ENCODE assay signal across 8 cellular contexts in genomic region chr17:29929544-29930398, GRCh38. TPM values are rescaled to one million over a fixed set of nuclear protein-coding genes. Genes with fewer than 3 reads are reported as not detected.
DNase-seq lines count a peak whose midpoint lies in the region; ATAC-seq, FAIRE-seq and TF ChIP-seq lines count a peak whose summit lies in the region.

Gene SSH2 (minus strand): TSS chr17:29930228. CDS start chr17:29930000, 228 bp downstream.

- TF ChIP-seq EP300 in HepG2 (IDR thresholded peaks at IDR 0.05; ENCODE audit: low read depth in 2 of 2, low read length in 2 of 2) (no peak), HepG2 (CRISPR knock-in tag; IDR thresholded peaks at IDR 0.05; ENCODE audit: borderline replicate concordance) (no peak)

- TF ChIP-seq RAD21 in HepG2 (CRISPR knock-in tag; IDR thresholded peaks at IDR 0.05) = no peak

- H3K27me3 ChIP-seq in HepG2 (ENCODE audit: control insufficient read depth in 1 of 2, insufficient read depth in 2 of 2, low read length in 2 of 2) = no peaks in the 10 kb centered on the region; a peak in 1 of 5 replicates

- peak; percentile 33; the same call in 1 of the 2 replicates for TF ChIP-seq CTCF in HepG2 (CRISPR knock-in tag; IDR thresholded peaks at IDR 0.05)

- H3K79me2 ChIP-seq in HepG2 (ENCODE audit: insufficient read depth, low read length) = peaks cover 35% of the 10 kb centered on the region

- WGBS in HepG2 (ENCODE audit: low lambda C conversion rate) = 2% methylated on average over 14 of the region's 71 CpGs

- in situ Hi-C loops in HepG2 (cut with HindIII; ENCODE audit: extremely low pct_ligation_motif_present, low pct_unique_long_range_greater_than_20kb) = loop anchor here (5.0 to 10.0 kb wide), 2 partner anchors 122 to 295 kb away; no protein-coding TSS in a partner anchor

- peaks cover 48% of the 10 kb centered on the region for H3K4me1 ChIP-seq in HepG2 (ENCODE audit: insufficient read depth, low read length)

- peak within 1 kb of the TSS; percentile 90 for H3K4me2 ChIP-seq in HepG2 (ENCODE audit: low read depth, low read length)

- H4K20me1 ChIP-seq in HepG2 (ENCODE audit: insufficient read depth, low read length) = no peaks in the 10 kb centered on the region; the same call in 1 of the 2 replicates

- intact Hi-C loops in HepG2 (cut with micrococcal nuclease; ENCODE audit: unreplicated experiment) = loop anchor here (5.0 to 10.0 kb wide), 2 partner anchors 37 to 165 kb away; no protein-coding TSS in a partner anchor

- peak; percentile 91 for DNase-seq in Ammon's horn (ENCODE audit: low spot score)
- DNase-seq in GM19240 (ENCODE audit: insufficient read length, low spot score) = peak; percentile 29
- DNase-seq in NCI-H748 (lab: John Stamatoyannopoulos, UW; ENCODE audit: unreplicated experiment) = peak; percentile 97
- peak; percentile 87 for DNase-seq in activated CD4-positive, alpha-beta T cell treated with anti-CD3 and anti-CD28 coated beads, Interleukin-2, amount 50 U/mL, for 1 hour
- peak; percentile 62 for DNase-seq in dedifferentiated amniotic fluid mesenchymal stem cell (ENCODE audit: extremely low spot score)
- DNase-seq in HepG2 (ENCODE audit: low spot score) = peak; percentile 78
- DNase-seq in stimulated activated CD4-positive, alpha-beta T cell treated with anti-CD3 and anti-CD28 coated beads, Interleukin-4, amount 100 ng/mL, for 1 hour = peak; percentile 90

- H3K9ac ChIP-seq in HepG2 (ENCODE audit: insufficient read depth, low read depth, low read length) = peak within 1 kb of the TSS; percentile 76

- POLR2A ChIA-PET in HepG2 (lab: Yijun Ruan, JAX) = interaction anchor here (0.9 to 1.2 kb wide), 2 partner anchors 13 to 122 kb away, joined by 3 to 5 read pairs; no protein-coding TSS in a partner anchor

- peak within 1 kb of the TSS; percentile 81 to 98 (median 86) for H3K4me3 ChIP-seq in HepG2 (replicated peaks in 1 of 3; ENCODE audit: insufficient read depth in 1 of 3, low read depth in 2 of 3, low read length in 3 of 3)

- H3K36me3 ChIP-seq in HepG2 (replicated peaks in 1 of 2; ENCODE audit: control insufficient read depth in 1 of 2, insufficient read depth in 2 of 2, low read length in 2 of 2) = no peaks in the 10 kb centered on the region

- H2AFZ ChIP-seq in HepG2 (ENCODE audit: low read length) = peak within 1 kb of the TSS; percentile 94

- ATAC-seq in HG03520 (IDR thresholded peaks at IDR 0.05; ENCODE audit: unreplicated experiment) (peak; percentile 55), HepG2 (peak; percentile 77)

- BruUV-seq in HepG2 (replicated peaks; lab: Mats Ljungman, UMichigan) = no TSS peak

- H3K9me3 ChIP-seq in HepG2 (ENCODE audit: low read length) = no peaks in the 10 kb centered on the region

- H3K27ac ChIP-seq in HepG2 (ENCODE audit: extremely low read length, insufficient read depth, low read length) = peak within 1 kb of the TSS; percentile 76

- TF ChIP-seq POLR2A in HepG2 (IDR thresholded peaks at IDR 0.05; ENCODE audit: insufficient read depth in 1 of 2, low read depth in 2 of 2, low read length in 2 of 2) = peak in 1 of 2 experiments; percentile 78; a peak in 2 of 4 replicates

- FAIRE-seq in HepG2 (lab: Jason Lieb, UNC) = no peak

- CTCF ChIA-PET in HepG2 (lab: Yijun Ruan, JAX; ENCODE audit: low intra/inter-chr PET ratio, low total read pairs) = interaction anchor here (2.5 kb wide), 1 partner anchor 123 kb away, joined by 31 read pairs; no protein-coding TSS in a partner anchor

TF ChIP-seq in HepG2, 621 proteins besides CTCF, POLR2A, EP300 and RAD21 (continues in another document):
- TF ChIP-seq ATM (IDR thresholded peaks at IDR 0.05; ENCODE audit: borderline replicate concordance) = no peak
- TF ChIP-seq ZNF512 (CRISPR knock-in tag; IDR thresholded peaks at IDR 0.05) = no peak
- TF ChIP-seq ZNF543 (CRISPR knock-in tag; IDR thresholded peaks at IDR 0.05) = no peak
- no peak for TF ChIP-seq NFE2L2 (IDR thresholded peaks at IDR 0.05; ENCODE audit: low read length)
- TF ChIP-seq MAX (IDR thresholded peaks at IDR 0.05) = peak; percentile 80
- 0 out of 2 replicates have a peak, but pooled peaks have one; percentile 42 for TF ChIP-seq ZNF614 (CRISPR knock-in tag; IDR thresholded peaks at IDR 0.05; ENCODE audit: borderline replicate concordance)
- no peak for TF ChIP-seq ZHX2 (IDR thresholded peaks at IDR 0.05; ENCODE audit: low read depth)
- TF ChIP-seq ZHX2 (CRISPR knock-in tag; IDR thresholded peaks at IDR 0.05; ENCODE audit: borderline replicate concordance) = 0 out of 2 replicates have a peak, but pooled peaks have one; percentile 47
- TF ChIP-seq ZNF263 (CRISPR knock-in tag; IDR thresholded peaks at IDR 0.05) = no peak

RNA-seq across cellular contexts. Expression of gene SSH2, which starts in this region (rescaled TPM):
- 6.0 and 8.7 TPM in 2 replicates for total RNA-seq in HepG2 (2016; rRNA removed; fragmentation: Illumina TruSeq; extraction: Trizol)
- 10.7 and 11.6 TPM in 2 replicates for total RNA-seq in HepG2 (2016; cell fraction: cytosol; rRNA removed; fragmentation: Illumina TruSeq; extraction: Trizol; ENCODE audit: low read depth)
- 5.6 and 8.0 TPM in 2 replicates for total RNA-seq in HepG2 (2016; cell fraction: insoluble cytoplasmic fraction; rRNA removed; fragmentation: Illumina TruSeq; extraction: Trizol)
- 6.9 and 7.9 TPM in 2 replicates for total RNA-seq in HepG2 (2016; cell fraction: membrane; rRNA removed; fragmentation: Illumina TruSeq; extraction: Trizol)
- 10.0 and 12.7 TPM in 2 replicates for total RNA-seq in HepG2 (2016; cell fraction: nucleus; rRNA removed; fragmentation: Illumina TruSeq; extraction: Trizol)
- 6.4 and 6.5 TPM in 2 replicates for polyA plus RNA-seq in HepG2 (2011; rRNA removed)
- polyA plus RNA-seq in HepG2 (2011; cell fraction: cytosol; rRNA removed) = 5.2 and 5.3 TPM in 2 replicates
- polyA plus RNA-seq in HepG2 (2011; cell fraction: nucleus; rRNA removed) = 7.3 and 7.8 TPM in 2 replicates
- 7.7 and 10.3 TPM in 2 replicates for polyA plus RNA-seq in HepG2 (2012)
- polyA plus RNA-seq in HepG2 (2016; cell fraction: cytosol; fragmentation: Illumina TruSeq; extraction: Trizol; ENCODE audit: low read depth) = 63.7 and 72.5 TPM in 2 replicates
- 10.0 and 11.0 TPM in 2 replicates for polyA plus RNA-seq in HepG2 (2016; cell fraction: insoluble cytoplasmic fraction; fragmentation: Illumina TruSeq; extraction: Trizol; ENCODE audit: low read depth)
- polyA plus RNA-seq in HepG2 (2016; cell fraction: membrane; fragmentation: Illumina TruSeq; extraction: Trizol; ENCODE audit: low read depth) = 41.5 and 44.7 TPM in 2 replicates
- polyA plus RNA-seq in HepG2 (2016; cell fraction: nucleus; fragmentation: Illumina TruSeq; extraction: Trizol; ENCODE audit: insufficient read depth, low read depth) = 12.8 and 14.3 TPM in 2 replicates
- 14.6 and 27.8 TPM in 2 replicates for polyA minus RNA-seq in HepG2 (2011; rRNA and poly(A)+ RNA removed; ENCODE audit: low replicate concordance)
- 9.6 and 10.8 TPM in 2 replicates for polyA minus RNA-seq in HepG2 (2011; cell fraction: cytosol; rRNA and poly(A)+ RNA removed)
- 24.7 and 27.6 TPM in 2 replicates for polyA minus RNA-seq in HepG2 (2011; cell fraction: nucleus; rRNA and poly(A)+ RNA removed)

Comparison
In these comparisons a context has a peak if more than half of its experiments do, and no peak if none do; other contexts are left out.
1. Peak in every context shown above with its lines: DNase-seq, ATAC-seq, H3K4me3 ChIP-seq and H3K27ac ChIP-seq.
2. DNase-seq: peak in every context shown above with its lines; median percentile 97 in NCI-H748; 91 in Ammon's horn; 90 in stimulated activated CD4-positive, alpha-beta T cell treated with anti-CD3 and anti-CD28 coated beads, Interleukin-4, amount 100 ng/mL, for 1 hour; 87 in activated CD4-positive, alpha-beta T cell treated with anti-CD3 and anti-CD28 coated beads, Interleukin-2, amount 50 U/mL, for 1 hour; 78 in HepG2; 62 in dedifferentiated amniotic fluid mesenchymal stem cell; 29 in GM19240.